Comparison of ENCODE assay signal across 24 cellular contexts in genomic region chr12:58029260-58029659, GRCh38.
"Had no signal": no experiment of that assay in that cellular context is flagged by ENCODE, and none has a peak within 500 bp of the region (broad histone marks: within the 10 kb centered on the region; RNA-seq: fewer than 3 reads in every experiment).

No MANE protein-coding gene starts in this region.

- H3K27ac Mint-ChIP-seq: effector memory CD8-positive, alpha-beta T cell; naive thymus-derived CD8-positive, alpha-beta T cell; nephron progenitor cell; stimulated activated effector memory CD8-positive, alpha-beta T cell treated with anti-CD3 and anti-CD28 coated beads, Interleukin-12 subunit alpha, Interleukin-12 subunit beta, amount 100 ng/mL, for 72 hours had no signal

- H3K4me1 ChIP-seq: gastrocnemius medialis, left lung, prostate gland, right atrium auricular region, upper lobe of left lung had no signal

- H3K4me1 Mint-ChIP-seq: naive thymus-derived CD8-positive, alpha-beta T cell; nephron progenitor cell; stimulated activated effector memory CD8-positive, alpha-beta T cell treated with anti-CD3 and anti-CD28 coated beads, Interleukin-12 subunit alpha, Interleukin-12 subunit beta, amount 100 ng/mL, for 72 hours had no signal

- H3K4me3 Mint-ChIP-seq: effector memory CD8-positive, alpha-beta T cell; naive thymus-derived CD8-positive, alpha-beta T cell; nephron progenitor cell; stimulated activated effector memory CD8-positive, alpha-beta T cell treated with anti-CD3 and anti-CD28 coated beads, Interleukin-12 subunit alpha, Interleukin-12 subunit beta, amount 100 ng/mL, for 72 hours had no signal

- H3K4me3 ChIP-seq: coronary artery, gastrocnemius medialis, heart left ventricle, hepatocyte, left lung, prostate gland, right atrium auricular region, smooth muscle cell, thoracic aorta, tibial nerve, upper lobe of left lung had no signal

- H3K9me3 ChIP-seq: gastrocnemius medialis, prostate gland, thoracic aorta, upper lobe of left lung had no signal

- ATAC-seq: effector memory CD8-positive, alpha-beta T cell; gastrocnemius medialis; heart left ventricle; left cardiac atrium; left lung; naive thymus-derived CD8-positive, alpha-beta T cell; sciatic nerve; stimulated activated effector memory CD8-positive, alpha-beta T cell treated with anti-CD3 and anti-CD28 coated beads, Interleukin-12 subunit alpha, Interleukin-12 subunit beta, amount 100 ng/mL, for 72 hours had no signal

- H3K36me3 Mint-ChIP-seq: stimulated activated effector memory CD8-positive, alpha-beta T cell treated with anti-CD3 and anti-CD28 coated beads, Interleukin-12 subunit alpha, Interleukin-12 subunit beta, amount 100 ng/mL, for 72 hours had no signal

- H3K36me3 ChIP-seq: gastrocnemius medialis, heart left ventricle, left lung, prostate gland, right atrium auricular region, thoracic aorta, tibial nerve, upper lobe of left lung had no signal

- H3K27ac ChIP-seq: coronary artery, gastrocnemius medialis, heart left ventricle, hepatocyte, left lung, prostate gland, right atrium auricular region, thoracic aorta, tibial nerve, upper lobe of left lung had no signal

- DNase-seq: effector memory CD8-positive, alpha-beta T cell; gastrocnemius medialis; heart left ventricle; left cardiac atrium; left lung; mesendoderm; midbrain; naive thymus-derived CD8-positive, alpha-beta T cell; nephron progenitor cell; nucleus accumbens; stimulated activated CD4-positive, alpha-beta T cell treated with anti-CD3 and anti-CD28 coated beads, Interleukin-12 subunit alpha, Interleukin-12 subunit beta, amount 100 ng/mL, for 4 hours; stimulated activated CD4-positive, alpha-beta T cell treated with anti-CD3 and anti-CD28 coated beads, Interleukin-1b, Interleukin-23, amount 100 ng/mL, for 48 hours; stimulated activated CD4-positive, alpha-beta T cell treated with anti-CD3 and anti-CD28 coated beads, Interleukin-4, amount 100 ng/mL, for 1 hour; stimulated activated naive CD4-positive, alpha-beta T cell treated with Interleukin-2 at 50 U/mL for 16 hours; upper lobe of left lung had no signal

- H3K27me3 ChIP-seq: gastrocnemius medialis, heart left ventricle, hepatocyte, left lung, right atrium auricular region, tibial nerve, upper lobe of left lung had no signal
